ENCODE assay signal across 16 cellular contexts in the genomic region with DNA sequence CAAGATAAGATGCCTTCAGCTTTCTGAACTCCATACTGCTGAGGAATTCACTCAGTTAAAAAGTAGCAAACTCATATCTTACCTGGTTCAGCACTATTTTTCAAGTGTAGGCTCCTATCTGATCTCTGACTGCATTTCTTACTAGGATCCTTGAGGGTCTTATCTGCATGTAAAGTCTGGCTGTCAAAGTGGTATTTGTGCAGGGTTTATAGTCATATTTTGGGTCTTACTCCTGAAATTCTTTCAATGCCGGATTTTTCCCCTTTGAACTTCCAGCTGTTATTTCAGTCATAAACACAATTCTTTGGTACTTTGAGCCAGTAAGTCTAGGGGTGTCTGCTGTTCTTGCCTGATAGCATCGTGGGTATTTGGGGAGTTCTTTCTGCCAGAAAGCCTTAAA. TPM values are rescaled to one million over a fixed set of nuclear protein-coding genes. Genes with fewer than 3 reads are reported as not detected.
A peak's percentile ranks its signal among the peaks of the same experiment; 100 is the strongest.
DNase-seq lines count a peak whose midpoint lies in the region; ATAC-seq, FAIRE-seq and TF ChIP-seq lines count a peak whose summit lies in the region.
"Had no signal": no experiment of that assay in that cellular context is flagged by ENCODE, and none has a peak within 500 bp of the region (broad histone marks: within the 10 kb centered on the region; RNA-seq: fewer than 3 reads in every experiment).

No MANE protein-coding gene starts in this region.

- POLR2A ChIA-PET in RWPE1 (lab: Yijun Ruan, JAX; ENCODE audit: low non-redundant PET): no interaction called here

- H3K4me2 ChIP-seq in astrocyte (ENCODE audit: low read length): no peak overlapping the region
- H3K4me2 ChIP-seq in smooth muscle cell: peak overlapping the region; percentile 30
- H3K4me2 ChIP-seq: BLaER1 treated with 17β-estradiol and CSF1 and Interleukin-3, amounts not matched to agents 10 nM and 100 nM had no signal

- H3K27ac ChIP-seq in astrocyte (ENCODE audit: low read depth, low read length): no peak overlapping the region
- peak overlapping the region; percentile 17 for H3K27ac ChIP-seq in mesodermal cell (ENCODE audit: low read depth, low read length, severe bottlenecking)
- H3K27ac ChIP-seq in smooth muscle cell (ENCODE audit: low read depth): no peak overlapping the region
- H3K27ac ChIP-seq in RWPE1: no peak overlapping the region
- H3K27ac ChIP-seq: BLaER1 treated with 17β-estradiol and CSF1 and Interleukin-3, amounts not matched to agents 10 nM and 100 nM had no signal

- CTCF ChIA-PET in RWPE1 (lab: Yijun Ruan, JAX): no interaction called here

- ATAC-seq in GM21576 (IDR thresholded peaks at IDR 0.05; ENCODE audit: unreplicated experiment): no peak
- ATAC-seq: HCT116 had no signal

- H3K36me3 Mint-ChIP-seq in astrocyte (ENCODE audit: low read depth, unreplicated experiment): no peaks in the 10 kb centered on the region
- H3K36me3 Mint-ChIP-seq: IgD-negative memory B cell had no signal

- DNase-seq in EH (ENCODE audit: low read depth): peak; percentile 6
- DNase-seq in astrocyte (ENCODE audit: low read depth): peak; percentile 49
- DNase-seq in smooth muscle cell (lab: John Stamatoyannopoulos, UW; ENCODE audit: unreplicated experiment): no peak
- DNase-seq in AML-193 (lab: John Stamatoyannopoulos, UW): no peak
- no peak for DNase-seq in RWPE1 (ENCODE audit: low spot score)
- DNase-seq: 8988T; CD4-positive, alpha-beta T cell; DMS79; GDM1 had no signal

- H3K27me3 ChIP-seq in astrocyte (ENCODE audit: insufficient read depth, low read length) (no peaks in the 10 kb centered on the region), smooth muscle cell (ENCODE audit: low read depth) (no peaks in the 10 kb centered on the region)
- H3K27me3 ChIP-seq: BLaER1 treated with 17β-estradiol and CSF1 and Interleukin-3, amounts not matched to agents 10 nM and 100 nM had no signal

- H3K27me3 Mint-ChIP-seq in astrocyte (ENCODE audit: low read depth, unreplicated experiment): no peaks in the 10 kb centered on the region
- H3K27me3 Mint-ChIP-seq: CD4-positive, alpha-beta T cell; IgD-negative memory B cell had no signal

- no peak overlapping the region for H3K4me3 Mint-ChIP-seq in astrocyte (ENCODE audit: unreplicated experiment)
- H3K4me3 Mint-ChIP-seq: CD4-positive, alpha-beta T cell; IgD-negative memory B cell had no signal

- no peaks in the 10 kb centered on the region for H3K9me3 ChIP-seq in astrocyte (ENCODE audit: insufficient read depth, low read depth, low read length)
- no peaks in the 10 kb centered on the region for H3K9me3 ChIP-seq in mesodermal cell (ENCODE audit: control insufficient read depth, low read length)
- H3K9me3 ChIP-seq in smooth muscle cell (replicated peaks; ENCODE audit: low read depth): no peaks in the 10 kb centered on the region

- H3K36me3 ChIP-seq in astrocyte (ENCODE audit: insufficient read depth, low read length) (no peaks in the 10 kb centered on the region), mesodermal cell (ENCODE audit: control insufficient read depth, insufficient read depth, low read length) (no peaks in the 10 kb centered on the region), smooth muscle cell (ENCODE audit: low read depth) (no peaks in the 10 kb centered on the region)
- H3K36me3 ChIP-seq: BLaER1 treated with 17β-estradiol and CSF1 and Interleukin-3, amounts not matched to agents 10 nM and 100 nM had no signal

- no peaks in the 10 kb centered on the region for H3F3A ChIP-seq in smooth muscle cell (ENCODE audit: low read depth)

- H3K9me3 Mint-ChIP-seq in astrocyte (ENCODE audit: unreplicated experiment): peaks cover 3% of the 10 kb centered on the region

- H3K4me1 ChIP-seq in astrocyte (ENCODE audit: insufficient read depth, low read length): peaks cover 4% of the 10 kb centered on the region
- no peaks in the 10 kb centered on the region for H3K4me1 ChIP-seq in mesodermal cell (ENCODE audit: control insufficient read depth, insufficient read depth, low read length, poor library complexity, severe bottlenecking)
- H3K4me1 ChIP-seq in smooth muscle cell (ENCODE audit: low read depth): no peaks in the 10 kb centered on the region

- H3K27ac Mint-ChIP-seq in astrocyte (ENCODE audit: unreplicated experiment): no peak overlapping the region
- H3K27ac Mint-ChIP-seq: CD4-positive, alpha-beta T cell; IgD-negative memory B cell had no signal

- no peak for FAIRE-seq in astrocyte (lab: Jason Lieb, UNC)
- FAIRE-seq: GM19239, H54 had no signal

- H3K9ac ChIP-seq in astrocyte (ENCODE audit: low read length) (no peak overlapping the region), smooth muscle cell (ENCODE audit: low read depth) (no peak overlapping the region)
- H3K9ac ChIP-seq: BLaER1 treated with 17β-estradiol and CSF1 and Interleukin-3, amounts not matched to agents 10 nM and 100 nM had no signal

- H4K20me1 ChIP-seq in astrocyte (ENCODE audit: insufficient read depth, low read length) (no peaks in the 10 kb centered on the region), smooth muscle cell (ENCODE audit: low read depth) (no peaks in the 10 kb centered on the region)
- H4K20me1 ChIP-seq: BLaER1 treated with 17β-estradiol and CSF1 and Interleukin-3, amounts not matched to agents 10 nM and 100 nM had no signal

- 80% methylated on average over 1 of the region's 2 CpGs; no CpG with 5 or more reads in 1 of the 2 experiments for WGBS in mesodermal cell (ENCODE audit: insufficient coverage in 2 of 2), 2 experiments
- 34% methylated on average over 2 of the region's 2 CpGs for WGBS in smooth muscle cell (ENCODE audit: low lambda C conversion rate)

- H3K79me2 ChIP-seq in astrocyte (ENCODE audit: insufficient read depth, low read length) (no peaks in the 10 kb centered on the region), smooth muscle cell (ENCODE audit: low read depth) (no peaks in the 10 kb centered on the region)

- no peak overlapping the region for H2AFZ ChIP-seq in astrocyte (ENCODE audit: low read depth, low read length)
- peak overlapping the region; percentile 12 for H2AFZ ChIP-seq in smooth muscle cell (ENCODE audit: low read depth)

- H3K4me1 Mint-ChIP-seq in astrocyte (ENCODE audit: low read depth, unreplicated experiment): peaks cover 7% of the 10 kb centered on the region
- H3K4me1 Mint-ChIP-seq: IgD-negative memory B cell had no signal

- H3K4me3 ChIP-seq in astrocyte (ENCODE audit: insufficient read depth, low read depth, low read length) (no peak overlapping the region), mesodermal cell (ENCODE audit: extremely low read depth, insufficient read depth, low read length, poor library complexity, severe bottlenecking) (no peak overlapping the region), smooth muscle cell (no peak overlapping the region)
- H3K4me3 ChIP-seq: BLaER1 treated with 17β-estradiol and CSF1 and Interleukin-3, amounts not matched to agents 10 nM and 100 nM had no signal

- TF ChIP-seq CTCF in astrocyte (IDR thresholded peaks at IDR 0.05; ENCODE audit: insufficient read depth, low read depth, low read length): no peak
- no peak for TF ChIP-seq CTCF in smooth muscle cell (IDR thresholded peaks at IDR 0.05; ENCODE audit: borderline replicate concordance, insufficient read depth, poor library complexity, severe bottlenecking)
- TF ChIP-seq CTCF in RWPE1 (conservative IDR thresholded peaks at IDR 0.05; ENCODE audit: low read depth): no peak

RNA-seq across cellular contexts. Expression of a gene that starts 25.3 kb away (rescaled TPM):
- 36.5 and 49.2 TPM in 2 replicates for total RNA-seq in astrocyte
- 5.0 TPM for polyA plus RNA-seq in mesodermal cell (2013, experiment 1 of 2)
- 3.4 TPM for polyA plus RNA-seq in mesodermal cell (2013, experiment 2 of 2)
- total RNA-seq in smooth muscle cell: 10.7 and 31.9 TPM in 2 replicates
- polyA plus RNA-seq in smooth muscle cell: 7.3 and 14.2 TPM in 2 replicates
- total RNA-seq: CD4-positive, alpha-beta T cell had no signal
- polyA plus RNA-seq: IgD-negative memory B cell had no signal

Comparison
In these comparisons a context has a peak if more than half of its experiments do, and no peak if none do; other contexts are left out.
1. DNase-seq: peak in EH (single experiment) and astrocyte (single experiment); none in smooth muscle cell (single experiment), AML-193 (0 of 2) and RWPE1 (single experiment).